ENCODE assay signal across 1 cellular context in the genomic region with DNA sequence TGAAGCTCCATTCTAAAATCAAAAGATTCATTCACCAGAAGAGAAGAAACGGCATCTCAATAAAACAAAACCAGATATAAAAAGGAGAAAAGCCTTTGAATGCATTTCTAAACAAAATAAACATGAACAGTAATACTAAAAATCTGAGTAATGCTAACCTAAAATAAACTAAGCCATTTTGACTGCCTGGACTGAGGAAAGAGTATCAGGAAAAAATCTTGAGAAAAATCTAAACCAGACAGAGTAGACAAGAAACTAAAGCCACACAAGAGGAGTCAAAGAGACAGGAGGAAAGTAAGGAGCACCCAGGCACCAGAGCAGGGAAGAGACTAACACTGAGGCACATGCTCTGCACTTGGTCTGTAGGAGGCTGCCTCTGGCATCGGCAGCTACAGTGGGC.
TF ChIP-seq lines count a peak whose summit lies in the region.

No MANE protein-coding gene starts in this region.

TF ChIP-seq in GM12878, 131 proteins besides CTCF, POLR2A, EP300 and RAD21 (continued from another document):
- TF ChIP-seq, protein P1, sequence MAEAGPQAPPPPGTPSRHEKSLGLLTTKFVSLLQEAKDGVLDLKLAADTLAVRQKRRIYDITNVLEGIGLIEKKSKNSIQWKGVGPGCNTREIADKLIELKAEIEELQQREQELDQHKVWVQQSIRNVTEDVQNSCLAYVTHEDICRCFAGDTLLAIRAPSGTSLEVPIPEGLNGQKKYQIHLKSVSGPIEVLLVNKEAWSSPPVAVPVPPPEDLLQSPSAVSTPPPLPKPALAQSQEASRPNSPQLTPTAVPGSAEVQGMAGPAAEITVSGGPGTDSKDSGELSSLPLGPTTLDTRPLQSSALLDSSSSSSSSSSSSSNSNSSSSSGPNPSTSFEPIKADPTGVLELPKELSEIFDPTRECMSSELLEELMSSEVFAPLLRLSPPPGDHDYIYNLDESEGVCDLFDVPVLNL (IDR thresholded peaks at IDR 0.05; ENCODE audit: low read depth, low read length) = no peak
- TF ChIP-seq PAX8 (IDR thresholded peaks at IDR 0.05) (no peak), CBX3 (IDR thresholded peaks at IDR 0.05; ENCODE audit: borderline replicate concordance, low read depth) (no peak), GATAD2B (conservative IDR thresholded peaks at IDR 0.05; ENCODE audit: low read depth) (no peak), MXI1 (IDR thresholded peaks at IDR 0.05; ENCODE audit: low read depth, low read length) (no peak), RB1 (IDR thresholded peaks at IDR 0.05; ENCODE audit: borderline replicate concordance) (no peak), ZZZ3 (IDR thresholded peaks at IDR 0.05; ENCODE audit: control insufficient read depth, insufficient read length, low read depth) (no peak), LARP7 (IDR thresholded peaks at IDR 0.05) (no peak), CHD1 (IDR thresholded peaks at IDR 0.05; ENCODE audit: low read depth, low read length) (no peak), RBBP5 (conservative IDR thresholded peaks at IDR 0.05) (no peak), PML (IDR thresholded peaks at IDR 0.05; ENCODE audit: low read length) (no peak), CREM (IDR thresholded peaks at IDR 0.05; ENCODE audit: low read depth) (no peak), ZNF622 (IDR thresholded peaks at IDR 0.05) (no peak), NFYA (IDR thresholded peaks at IDR 0.05; ENCODE audit: borderline replicate concordance, low read depth, low read length) (no peak)
- TF ChIP-seq, protein P2, sequence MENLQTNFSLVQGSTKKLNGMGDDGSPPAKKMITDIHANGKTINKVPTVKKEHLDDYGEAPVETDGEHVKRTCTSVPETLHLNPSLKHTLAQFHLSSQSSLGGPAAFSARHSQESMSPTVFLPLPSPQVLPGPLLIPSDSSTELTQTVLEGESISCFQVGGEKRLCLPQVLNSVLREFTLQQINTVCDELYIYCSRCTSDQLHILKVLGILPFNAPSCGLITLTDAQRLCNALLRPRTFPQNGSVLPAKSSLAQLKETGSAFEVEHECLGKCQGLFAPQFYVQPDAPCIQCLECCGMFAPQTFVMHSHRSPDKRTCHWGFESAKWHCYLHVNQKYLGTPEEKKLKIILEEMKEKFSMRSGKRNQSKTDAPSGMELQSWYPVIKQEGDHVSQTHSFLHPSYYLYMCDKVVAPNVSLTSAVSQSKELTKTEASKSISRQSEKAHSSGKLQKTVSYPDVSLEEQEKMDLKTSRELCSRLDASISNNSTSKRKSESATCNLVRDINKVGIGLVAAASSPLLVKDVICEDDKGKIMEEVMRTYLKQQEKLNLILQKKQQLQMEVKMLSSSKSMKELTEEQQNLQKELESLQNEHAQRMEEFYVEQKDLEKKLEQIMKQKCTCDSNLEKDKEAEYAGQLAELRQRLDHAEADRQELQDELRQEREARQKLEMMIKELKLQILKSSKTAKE (IDR thresholded peaks at IDR 0.05; ENCODE audit: low read depth, poor library complexity, severe bottlenecking) = no peak
